ENCODE assay signal across 2 cellular contexts in genomic region chr15:67524235-67524634, GRCh38.
TF ChIP-seq lines count a peak whose summit lies in the region.

No MANE protein-coding gene starts in this region.

TF ChIP-seq in SK-N-SH, 30 proteins besides CTCF, POLR2A, EP300 and RAD21:
- TF ChIP-seq USF1 (IDR thresholded peaks at IDR 0.05; ENCODE audit: borderline replicate concordance, low read depth) = no peak
- TF ChIP-seq SMC3 (IDR thresholded peaks at IDR 0.05; ENCODE audit: low read depth, low read length) = no peak

TF ChIP-seq in SK-N-SH treated with all-trans-retinoic acid at 6 μM for 48 hours, 23 proteins besides CTCF, POLR2A, EP300 and RAD21:
- TF ChIP-seq ESRRG (CRISPR knock-in tag; IDR thresholded peaks at IDR 0.05) = no peak
- TF ChIP-seq BACH2 (CRISPR knock-in tag; IDR thresholded peaks at IDR 0.05; ENCODE audit: borderline replicate concordance) = no peak
- TF ChIP-seq TCF4 (CRISPR knock-in tag; IDR thresholded peaks at IDR 0.05; ENCODE audit: borderline replicate concordance) = no peak
- TF ChIP-seq, protein P1, sequence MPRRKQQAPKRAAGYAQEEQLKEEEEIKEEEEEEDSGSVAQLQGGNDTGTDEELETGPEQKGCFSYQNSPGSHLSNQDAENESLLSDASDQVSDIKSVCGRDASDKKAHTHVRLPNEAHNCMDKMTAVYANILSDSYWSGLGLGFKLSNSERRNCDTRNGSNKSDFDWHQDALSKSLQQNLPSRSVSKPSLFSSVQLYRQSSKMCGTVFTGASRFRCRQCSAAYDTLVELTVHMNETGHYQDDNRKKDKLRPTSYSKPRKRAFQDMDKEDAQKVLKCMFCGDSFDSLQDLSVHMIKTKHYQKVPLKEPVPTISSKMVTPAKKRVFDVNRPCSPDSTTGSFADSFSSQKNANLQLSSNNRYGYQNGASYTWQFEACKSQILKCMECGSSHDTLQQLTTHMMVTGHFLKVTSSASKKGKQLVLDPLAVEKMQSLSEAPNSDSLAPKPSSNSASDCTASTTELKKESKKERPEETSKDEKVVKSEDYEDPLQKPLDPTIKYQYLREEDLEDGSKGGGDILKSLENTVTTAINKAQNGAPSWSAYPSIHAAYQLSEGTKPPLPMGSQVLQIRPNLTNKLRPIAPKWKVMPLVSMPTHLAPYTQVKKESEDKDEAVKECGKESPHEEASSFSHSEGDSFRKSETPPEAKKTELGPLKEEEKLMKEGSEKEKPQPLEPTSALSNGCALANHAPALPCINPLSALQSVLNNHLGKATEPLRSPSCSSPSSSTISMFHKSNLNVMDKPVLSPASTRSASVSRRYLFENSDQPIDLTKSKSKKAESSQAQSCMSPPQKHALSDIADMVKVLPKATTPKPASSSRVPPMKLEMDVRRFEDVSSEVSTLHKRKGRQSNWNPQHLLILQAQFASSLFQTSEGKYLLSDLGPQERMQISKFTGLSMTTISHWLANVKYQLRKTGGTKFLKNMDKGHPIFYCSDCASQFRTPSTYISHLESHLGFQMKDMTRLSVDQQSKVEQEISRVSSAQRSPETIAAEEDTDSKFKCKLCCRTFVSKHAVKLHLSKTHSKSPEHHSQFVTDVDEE (CRISPR knock-in tag; IDR thresholded peaks at IDR 0.05) = no peak
- no peak for TF ChIP-seq RARB (CRISPR knock-in tag; IDR thresholded peaks at IDR 0.05)
- no peak for TF ChIP-seq CSRNP3 (CRISPR knock-in tag; IDR thresholded peaks at IDR 0.05)
- TF ChIP-seq ZFP3 (CRISPR knock-in tag; IDR thresholded peaks at IDR 0.05) = no peak
- no peak for TF ChIP-seq ZNF8 (CRISPR knock-in tag; IDR thresholded peaks at IDR 0.05)
- no peak for TF ChIP-seq ISL1 (CRISPR knock-in tag; IDR thresholded peaks at IDR 0.05)
- no peak for TF ChIP-seq TOX (CRISPR knock-in tag; IDR thresholded peaks at IDR 0.05; ENCODE audit: borderline replicate concordance)
- TF ChIP-seq PATZ1 (CRISPR knock-in tag; IDR thresholded peaks at IDR 0.05; ENCODE audit: borderline replicate concordance) = no peak
- no peak for TF ChIP-seq CSDC2 (CRISPR knock-in tag; IDR thresholded peaks at IDR 0.05)
- no peak for TF ChIP-seq ZC3H10 (CRISPR knock-in tag; IDR thresholded peaks at IDR 0.05)
- no peak for TF ChIP-seq CREB5 (CRISPR knock-in tag; IDR thresholded peaks at IDR 0.05; ENCODE audit: low read depth)
- no peak for TF ChIP-seq OSR1 (CRISPR knock-in tag; IDR thresholded peaks at IDR 0.05)
